ENCODE assay signal across 9 cellular contexts in genomic region chr21:26966360-26966977, GRCh38. TPM values are rescaled to one million over a fixed set of nuclear protein-coding genes. Genes with fewer than 3 reads are reported as not detected.
DNase-seq lines count a peak whose midpoint lies in the region; ATAC-seq lines count a peak whose summit lies in the region.
"Had no signal": no experiment of that assay in that cellular context is flagged by ENCODE, and none has a peak within 500 bp of the region (broad histone marks: within the 10 kb centered on the region; RNA-seq: fewer than 3 reads in every experiment).

No MANE protein-coding gene starts in this region.

- DNase-seq in NCI-H524 (lab: John Stamatoyannopoulos, UW) (peak; percentile 40 to 41), NCI-H524 treated with DMSO at 0.1 percent for 48 hours (lab: John Stamatoyannopoulos, UW) (no peak), mesendoderm (peak; percentile 73), ureter (ENCODE audit: low spot score) (peak; percentile 45), HuH-7 (ENCODE audit: low spot score) (no peak)
- DNase-seq in activated CD8-positive, alpha-beta memory T cell treated with anti-CD3 and anti-CD28 coated beads, Interleukin-2, amount 10 ng/mL, durations not matched to agents 7 days and 5 days = no peak

- no peak overlapping the region for H4K5ac ChIP-seq in mesendoderm (ENCODE audit: low read length)

- H3K27ac Mint-ChIP-seq in activated CD8-positive, alpha-beta memory T cell treated with anti-CD3 and anti-CD28 coated beads, Interleukin-2, amount 10 ng/mL, durations not matched to agents 7 days and 5 days = no peak overlapping the region

- H2AK5ac ChIP-seq in mesendoderm (ENCODE audit: low read length) = no peak overlapping the region

- H3K23ac ChIP-seq in mesendoderm (ENCODE audit: low read length) = no peak overlapping the region

- H3K4ac ChIP-seq in mesendoderm (ENCODE audit: low read depth, low read length) = peak overlapping the region; percentile 70

- CTCF ChIA-PET in activated CD8-positive, alpha-beta memory T cell treated with anti-CD3 and anti-CD28 coated beads, Interleukin-2, amount 10 ng/mL, durations not matched to agents 7 days and 5 days (lab: Charles Lee) = no interaction called here

- H3K27me3 ChIP-seq in endocrine pancreas (ENCODE audit: control insufficient read depth, insufficient read depth, low read length) (no peaks in the 10 kb centered on the region), mesendoderm (ENCODE audit: insufficient read depth, low read length, poor library complexity) (no peaks in the 10 kb centered on the region)

- H4K8ac ChIP-seq in mesendoderm (ENCODE audit: low read depth, low read length) = no peak overlapping the region

- H3K36me3 ChIP-seq in endocrine pancreas (ENCODE audit: control insufficient read depth, insufficient read depth, low read length) (no peaks in the 10 kb centered on the region), mesendoderm (ENCODE audit: control insufficient read depth, insufficient read depth, low read length) (no peaks in the 10 kb centered on the region)
- H3K36me3 ChIP-seq: BLaER1 had no signal

- peaks cover 6% of the 10 kb centered on the region for H3K4me1 ChIP-seq in endocrine pancreas (ENCODE audit: control insufficient read depth, insufficient read depth, low read length)
- H3K4me1 ChIP-seq in mesendoderm (ENCODE audit: control insufficient read depth, low read depth, low read length) = no peaks in the 10 kb centered on the region
- H3K4me1 ChIP-seq: BLaER1 had no signal

- WGBS in mesendoderm (ENCODE audit: extremely low coverage, insufficient coverage, low lambda C conversion rate) = no CpG with 5 or more reads among the region's 33 CpGs

- H3K4me3 Mint-ChIP-seq in activated CD8-positive, alpha-beta memory T cell treated with anti-CD3 and anti-CD28 coated beads, Interleukin-2, amount 10 ng/mL, durations not matched to agents 7 days and 5 days = no peak overlapping the region

- no peaks in the 10 kb centered on the region for H3K4me1 Mint-ChIP-seq in activated CD8-positive, alpha-beta memory T cell treated with anti-CD3 and anti-CD28 coated beads, Interleukin-2, amount 10 ng/mL, durations not matched to agents 7 days and 5 days

- no peaks in the 10 kb centered on the region for H3K79me2 ChIP-seq in mesendoderm (ENCODE audit: control insufficient read depth, insufficient read depth, low read length)

- H3K9me3 ChIP-seq in endocrine pancreas (ENCODE audit: control insufficient read depth, low read length) = no peaks in the 10 kb centered on the region

- H3K27me3 Mint-ChIP-seq in activated CD8-positive, alpha-beta memory T cell treated with anti-CD3 and anti-CD28 coated beads, Interleukin-2, amount 10 ng/mL, durations not matched to agents 7 days and 5 days = peaks cover 45% of the 10 kb centered on the region

- H3K9ac ChIP-seq in endocrine pancreas (ENCODE audit: control insufficient read depth, insufficient read depth, low read length) (peak overlapping the region; percentile 41), mesendoderm (ENCODE audit: low read length) (peak overlapping the region; percentile 84)
- H3K9ac ChIP-seq: BLaER1 had no signal

- H3K4me2 ChIP-seq in mesendoderm (ENCODE audit: low read length) = peak overlapping the region; percentile 95
- H3K4me2 ChIP-seq: BLaER1 had no signal

- no peaks in the 10 kb centered on the region for H3K9me3 Mint-ChIP-seq in activated CD8-positive, alpha-beta memory T cell treated with anti-CD3 and anti-CD28 coated beads, Interleukin-2, amount 10 ng/mL, durations not matched to agents 7 days and 5 days (ENCODE audit: low read depth)

- peak overlapping the region; percentile 91 for H3K18ac ChIP-seq in mesendoderm (ENCODE audit: low read length)

- H3K36me3 Mint-ChIP-seq in activated CD8-positive, alpha-beta memory T cell treated with anti-CD3 and anti-CD28 coated beads, Interleukin-2, amount 10 ng/mL, durations not matched to agents 7 days and 5 days = no peaks in the 10 kb centered on the region

- no peak overlapping the region for H2BK15ac ChIP-seq in mesendoderm (replicated peaks; ENCODE audit: low read depth)

- H3K27ac ChIP-seq in mesendoderm (ENCODE audit: low read depth, low read length) = peak overlapping the region; percentile 53
- H3K27ac ChIP-seq: BLaER1 had no signal

- H2BK120ac ChIP-seq in mesendoderm (ENCODE audit: low read depth, low read length) = no peak overlapping the region

- H3K79me1 ChIP-seq in mesendoderm (ENCODE audit: low read length) = no peaks in the 10 kb centered on the region

- no peak for ATAC-seq in GM19351 (IDR thresholded peaks at IDR 0.05; ENCODE audit: unreplicated experiment)
- no peak for ATAC-seq in activated CD8-positive, alpha-beta memory T cell treated with anti-CD3 and anti-CD28 coated beads, Interleukin-2, amount 10 ng/mL, durations not matched to agents 7 days and 5 days

- peak overlapping the region; percentile 93 for H3K56ac ChIP-seq in mesendoderm (ENCODE audit: low read length)

- no peak overlapping the region for H2BK5ac ChIP-seq in mesendoderm (ENCODE audit: low read length)

- H3K4me3 ChIP-seq in endocrine pancreas (ENCODE audit: control insufficient read depth, insufficient read depth, low read length) = peak overlapping the region; percentile 11
- H3K4me3 ChIP-seq in mesendoderm (ENCODE audit: low read length) = peak overlapping the region; percentile 61
- H3K4me3 ChIP-seq: BLaER1 had no signal

RNA-seq across cellular contexts. Expression of gene ADAMTS5, which starts 0.4 kb away (rescaled TPM):
- 2.4 TPM for polyA plus RNA-seq in mesendoderm (2013, experiment 1 of 2)
- polyA plus RNA-seq in mesendoderm (2013, experiment 2 of 2) = 2.4 TPM
- total RNA-seq in ureter = 10.3 TPM
- total RNA-seq in activated CD8-positive, alpha-beta memory T cell treated with anti-CD3 and anti-CD28 coated beads, Interleukin-2, amount 10 ng/mL, durations not matched to agents 7 days and 5 days = not detected

Comparison
In these comparisons a context has a peak if more than half of its experiments do, and no peak if none do; other contexts are left out.
1. DNase-seq: peak in NCI-H524 (2 of 2), mesendoderm (single experiment) and ureter (single experiment); none in NCI-H524 treated with DMSO at 0.1 percent for 48 hours (single experiment), activated CD8-positive, alpha-beta memory T cell treated with anti-CD3 and anti-CD28 coated beads, Interleukin-2, amount 10 ng/mL, durations not matched to agents 7 days and 5 days (single experiment) and HuH-7 (single experiment).
2. RNA of gene ADAMTS5, which starts 0.4 kb away (total RNA-seq): 10.3 TPM in ureter (single experiment); not detected in activated CD8-positive, alpha-beta memory T cell treated with anti-CD3 and anti-CD28 coated beads, Interleukin-2, amount 10 ng/mL, durations not matched to agents 7 days and 5 days; every median in the first group is over 10 times any median in the second.